ENCODE assay signal across 1 cellular context in the genomic region with DNA sequence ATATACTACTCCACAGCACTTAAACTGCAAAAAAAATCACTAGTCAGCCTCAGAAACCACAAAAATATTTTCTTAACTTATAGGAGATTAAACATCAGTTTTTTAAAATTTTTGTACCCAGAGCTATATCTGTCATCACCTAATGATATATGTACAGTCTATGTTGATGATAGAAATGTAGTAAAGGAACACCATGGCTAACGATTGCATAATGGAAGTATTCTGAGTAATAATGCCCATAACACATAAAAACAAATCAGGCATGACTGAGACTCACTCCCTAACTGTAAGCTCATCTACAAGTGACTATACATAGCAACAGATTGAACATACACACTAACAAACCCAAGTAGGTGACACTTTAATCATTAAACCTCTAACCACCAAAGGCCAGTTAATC.
TF ChIP-seq lines count a peak whose summit lies in the region.

No MANE protein-coding gene starts in this region.

TF ChIP-seq in GM12878, 131 proteins besides CTCF, POLR2A, EP300 and RAD21 (continued from another document):
- TF ChIP-seq ATF3 (IDR thresholded peaks at IDR 0.05; ENCODE audit: borderline replicate concordance, extremely low read depth, low read depth, low read length), result no peak
- TF ChIP-seq ZNF24 (IDR thresholded peaks at IDR 0.05), result 0 out of 2 replicates have a peak, but pooled peaks have one; percentile 36
- peak; percentile 73 for TF ChIP-seq ATF7 (IDR thresholded peaks at IDR 0.05; ENCODE audit: low read depth)
- TF ChIP-seq SREBF1 (IDR thresholded peaks at IDR 0.05; ENCODE audit: low read length), result no peak
- no peak for TF ChIP-seq KDM1A (IDR thresholded peaks at IDR 0.05; ENCODE audit: borderline replicate concordance)
- TF ChIP-seq NFIC (IDR thresholded peaks at IDR 0.05; ENCODE audit: low read depth, low read length), result no peak
- no peak for TF ChIP-seq ZNF687 (IDR thresholded peaks at IDR 0.05)
- TF ChIP-seq CUX1 (IDR thresholded peaks at IDR 0.05; ENCODE audit: insufficient replicate concordance, low read depth, low read length), result no peak
- no peak for TF ChIP-seq ZSCAN29 (IDR thresholded peaks at IDR 0.05)
- no peak for TF ChIP-seq IRF4 (IDR thresholded peaks at IDR 0.05; ENCODE audit: low read depth, low read length)
- no peak for TF ChIP-seq TCF12 (IDR thresholded peaks at IDR 0.05; ENCODE audit: low read depth, low read length)
- TF ChIP-seq PAX5 (IDR thresholded peaks at IDR 0.05; ENCODE audit: borderline replicate concordance, low read depth, low read length), result 0 out of 2 replicates have a peak, but pooled peaks have one; percentile 16
- peak; percentile 35; the same call in 1 of the 2 replicates for TF ChIP-seq DPF2 (IDR thresholded peaks at IDR 0.05)
- TF ChIP-seq, protein P1, sequence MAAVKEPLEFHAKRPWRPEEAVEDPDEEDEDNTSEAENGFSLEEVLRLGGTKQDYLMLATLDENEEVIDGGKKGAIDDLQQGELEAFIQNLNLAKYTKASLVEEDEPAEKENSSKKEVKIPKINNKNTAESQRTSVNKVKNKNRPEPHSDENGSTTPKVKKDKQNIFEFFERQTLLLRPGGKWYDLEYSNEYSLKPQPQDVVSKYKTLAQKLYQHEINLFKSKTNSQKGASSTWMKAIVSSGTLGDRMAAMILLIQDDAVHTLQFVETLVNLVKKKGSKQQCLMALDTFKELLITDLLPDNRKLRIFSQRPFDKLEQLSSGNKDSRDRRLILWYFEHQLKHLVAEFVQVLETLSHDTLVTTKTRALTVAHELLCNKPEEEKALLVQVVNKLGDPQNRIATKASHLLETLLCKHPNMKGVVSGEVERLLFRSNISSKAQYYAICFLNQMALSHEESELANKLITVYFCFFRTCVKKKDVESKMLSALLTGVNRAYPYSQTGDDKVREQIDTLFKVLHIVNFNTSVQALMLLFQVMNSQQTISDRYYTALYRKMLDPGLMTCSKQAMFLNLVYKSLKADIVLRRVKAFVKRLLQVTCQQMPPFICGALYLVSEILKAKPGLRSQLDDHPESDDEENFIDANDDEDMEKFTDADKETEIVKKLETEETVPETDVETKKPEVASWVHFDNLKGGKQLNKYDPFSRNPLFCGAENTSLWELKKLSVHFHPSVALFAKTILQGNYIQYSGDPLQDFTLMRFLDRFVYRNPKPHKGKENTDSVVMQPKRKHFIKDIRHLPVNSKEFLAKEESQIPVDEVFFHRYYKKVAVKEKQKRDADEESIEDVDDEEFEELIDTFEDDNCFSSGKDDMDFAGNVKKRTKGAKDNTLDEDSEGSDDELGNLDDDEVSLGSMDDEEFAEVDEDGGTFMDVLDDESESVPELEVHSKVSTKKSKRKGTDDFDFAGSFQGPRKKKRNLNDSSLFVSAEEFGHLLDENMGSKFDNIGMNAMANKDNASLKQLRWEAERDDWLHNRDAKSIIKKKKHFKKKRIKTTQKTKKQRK (IDR thresholded peaks at IDR 0.05; ENCODE audit: low read depth, low read length), result no peak
- no peak for TF ChIP-seq GATAD2B (conservative IDR thresholded peaks at IDR 0.05; ENCODE audit: low read depth)
- TF ChIP-seq CHD1 (IDR thresholded peaks at IDR 0.05; ENCODE audit: low read depth, low read length), result no peak
- TF ChIP-seq POLR2AphosphoS2 (IDR thresholded peaks at IDR 0.05; ENCODE audit: low read depth, low read length), result no peak
- no peak for TF ChIP-seq LARP7 (IDR thresholded peaks at IDR 0.05)
- peak; percentile 26; the same call in 1 of the 2 replicates for TF ChIP-seq BMI1 (IDR thresholded peaks at IDR 0.05; ENCODE audit: borderline replicate concordance)
- peak; percentile 53 for TF ChIP-seq NR2F1 (conservative IDR thresholded peaks at IDR 0.05)
- TF ChIP-seq IRF5 (IDR thresholded peaks at IDR 0.05; ENCODE audit: borderline replicate concordance), result no peak
- no peak for TF ChIP-seq STAT1 (conservative IDR thresholded peaks at IDR 0.05)
- no peak for TF ChIP-seq EZH2 (IDR thresholded peaks at IDR 0.05; ENCODE audit: borderline replicate concordance, control insufficient read depth, low read depth, low read length)
- no peak for TF ChIP-seq SIX5 (IDR thresholded peaks at IDR 0.05; ENCODE audit: low read depth, low read length, severe bottlenecking)
- TF ChIP-seq IKZF2 (IDR thresholded peaks at IDR 0.05), result peak; percentile 21 to 43; a peak in 3 of 4 replicates
- no peak for TF ChIP-seq CBFB (IDR thresholded peaks at IDR 0.05; ENCODE audit: low read depth)
- TF ChIP-seq USF1 (IDR thresholded peaks at IDR 0.05; ENCODE audit: borderline replicate concordance, extremely low read length, insufficient read depth, low read depth, low read length), result no peak
- no peak for TF ChIP-seq EED (IDR thresholded peaks at IDR 0.05; ENCODE audit: low read depth)
- TF ChIP-seq TCF3 (IDR thresholded peaks at IDR 0.05; ENCODE audit: borderline replicate concordance, insufficient read depth, low read depth, low read length), result no peak
- peak; percentile 84 for TF ChIP-seq MTA2 (IDR thresholded peaks at IDR 0.05; ENCODE audit: low read depth)
- no peak for TF ChIP-seq ZZZ3 (IDR thresholded peaks at IDR 0.05; ENCODE audit: control insufficient read depth, insufficient read length, low read depth)
- no peak for TF ChIP-seq ZNF384 (IDR thresholded peaks at IDR 0.05; ENCODE audit: borderline replicate concordance, low read depth, low read length)
